ENCODE assay signal across 1 cellular context in genomic region chr12:91178139-91178561, GRCh38.
TF ChIP-seq lines count a peak whose summit lies in the region.

No MANE protein-coding gene starts in this region.

TF ChIP-seq in Ishikawa, 13 proteins besides CTCF, POLR2A, EP300 and RAD21:
- no peak for TF ChIP-seq REST (IDR thresholded peaks at IDR 0.05; ENCODE audit: low read depth)
- TF ChIP-seq USF1 (IDR thresholded peaks at IDR 0.05), result no peak
- no peak for TF ChIP-seq TCF12 (IDR thresholded peaks at IDR 0.05; ENCODE audit: low read depth)
- no peak for TF ChIP-seq CEBPB (IDR thresholded peaks at IDR 0.05)
- TF ChIP-seq FOXM1 (IDR thresholded peaks at IDR 0.05; ENCODE audit: borderline replicate concordance, low read depth), result no peak
- TF ChIP-seq ZBTB7A (IDR thresholded peaks at IDR 0.05; ENCODE audit: low read depth), result no peak
- TF ChIP-seq TAF1 (IDR thresholded peaks at IDR 0.05; ENCODE audit: low read depth), result no peak
- TF ChIP-seq NFIC (IDR thresholded peaks at IDR 0.05), result no peak
- no peak for TF ChIP-seq EGR1 (IDR thresholded peaks at IDR 0.05)
- no peak for TF ChIP-seq TEAD4 (IDR thresholded peaks at IDR 0.05)
- TF ChIP-seq CREB1 (IDR thresholded peaks at IDR 0.05; ENCODE audit: low read depth), result no peak
- no peak for TF ChIP-seq YY1 (IDR thresholded peaks at IDR 0.05; ENCODE audit: low read depth)
- no peak for TF ChIP-seq MAX (IDR thresholded peaks at IDR 0.05)
TF ChIP-seq in Ishikawa: peak in this region for 0.
